In the genomic region with DNA sequence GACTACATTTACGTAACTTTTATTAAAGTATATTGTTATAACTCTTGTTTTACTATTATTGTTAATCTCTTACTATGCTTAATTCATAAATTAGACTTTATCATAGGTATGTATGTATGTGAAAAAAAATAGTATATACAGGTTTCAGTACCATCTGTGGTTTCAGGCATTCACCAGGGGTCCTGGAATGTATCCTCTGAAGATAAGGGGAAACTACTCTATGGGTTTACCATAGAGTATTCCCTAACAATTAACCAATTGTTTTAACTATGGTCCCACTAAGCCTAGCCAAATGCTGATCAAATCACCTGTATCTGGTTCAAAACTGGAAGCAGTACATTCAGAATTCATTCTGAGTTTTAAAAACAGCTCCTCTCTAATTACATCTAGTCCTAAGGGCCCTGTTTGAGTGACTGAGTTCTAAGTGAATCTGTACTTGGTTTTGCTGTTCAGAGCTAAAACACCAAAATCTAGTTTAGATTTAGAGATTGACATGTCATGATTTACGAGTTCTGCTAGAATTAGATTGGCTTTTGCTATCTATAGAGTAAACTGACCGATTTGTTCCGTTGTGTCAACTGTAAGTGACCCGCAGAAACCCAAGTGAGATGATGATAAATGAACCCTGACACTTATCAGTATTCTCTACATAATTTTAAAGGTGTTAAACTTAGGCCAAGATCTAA, we compare ENCODE assay signal across 10 cellular contexts.
"Had no signal": no experiment of that assay in that cellular context is flagged by ENCODE, and none has a peak within 500 bp of the region (broad histone marks: within the 10 kb centered on the region; RNA-seq: fewer than 3 reads in every experiment).

No MANE protein-coding gene starts in this region.

- DNase-seq: GOT3, H9, HCEC 1CT, HFFc6, Karpas-422, KBM-7 had no signal

- H3K27ac ChIP-seq: HL-60, KMS-11 had no signal

- FAIRE-seq: H54, HepG2 had no signal

- ATAC-seq: HepG2 had no signal

- H3K4me2 ChIP-seq: KMS-11 had no signal

- H3K9ac ChIP-seq: KMS-11 had no signal
